ENCODE assay signal across 27 cellular contexts in the genomic region with DNA sequence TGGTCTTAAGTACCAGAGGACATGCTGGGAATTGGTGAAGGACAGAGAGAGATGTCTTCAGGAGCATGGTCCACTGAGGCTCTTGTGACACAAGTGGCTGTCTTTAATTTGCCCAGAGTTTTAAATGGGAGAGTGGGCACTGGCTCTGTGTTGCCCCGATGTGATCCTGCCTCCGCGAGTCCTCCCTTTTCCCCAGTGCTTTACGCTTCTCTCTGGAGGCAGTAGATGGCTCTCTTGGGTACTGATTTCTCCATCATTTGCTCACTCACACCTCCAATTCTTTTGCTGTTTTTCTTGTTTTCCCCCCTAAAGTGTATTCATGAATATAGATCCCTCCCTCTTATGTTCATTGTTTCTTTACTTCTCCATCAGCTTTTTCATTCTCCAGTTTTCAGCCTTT.
"Had no signal": no experiment of that assay in that cellular context is flagged by ENCODE, and none has a peak within 500 bp of the region (broad histone marks: within the 10 kb centered on the region; RNA-seq: fewer than 3 reads in every experiment).

No MANE protein-coding gene starts in this region.

- H3K9ac ChIP-seq: neural progenitor cell, parathyroid adenoma had no signal

- H3K36me3 Mint-ChIP-seq: mesothelial cell of epicardium; natural killer cell; neural progenitor cell; stimulated activated naive B cell treated with anti-CD40 and anti-IgM and Interleukin-4, amounts not matched to agents 10 μg/mL and 1 μg/mL and 100 μg/mL, for 72 hours had no signal

- H3K36me3 ChIP-seq: left ventricle myocardium inferior, neural progenitor cell, neutrophil, right atrium auricular region, stomach, thyroid gland, transverse colon, upper lobe of left lung, vagina had no signal

- H3K27ac ChIP-seq: left ventricle myocardium inferior, neural progenitor cell, neutrophil, parathyroid adenoma, psoas muscle, right atrium auricular region, skin epidermis, stomach, testis, thyroid gland, transverse colon, upper lobe of left lung, vagina had no signal

- ATAC-seq: natural killer cell; psoas muscle; sciatic nerve; stimulated activated naive B cell treated with anti-CD40 and anti-IgM and Interleukin-4, amounts not matched to agents 10 μg/mL and 1 μg/mL and 100 μg/mL, for 72 hours; stimulated activated naive CD8-positive, alpha-beta T cell treated with anti-CD3 and anti-CD28 coated beads, Interleukin-15, Interleukin-2, amounts not matched to agents 100 U/mL and 50 U/mL, for 24 hours had no signal

- H3K4me3 ChIP-seq: left ventricle myocardium inferior, lung, neural progenitor cell, psoas muscle, right atrium auricular region, skin epidermis, stomach, testis, thyroid gland, transverse colon, upper lobe of left lung, vagina had no signal

- H3K4me2 ChIP-seq: neural progenitor cell had no signal

- H3K9me3 ChIP-seq: left ventricle myocardium inferior, neutrophil, psoas muscle, right atrium auricular region, stomach, testis, thyroid gland, transverse colon, upper lobe of left lung, vagina had no signal

- H3K4me1 Mint-ChIP-seq: natural killer cell had no signal

- H3K9me3 Mint-ChIP-seq: mesothelial cell of epicardium, natural killer cell, nephron progenitor cell had no signal

- H3K27me3 ChIP-seq: neural progenitor cell, right atrium auricular region, testis, thyroid gland, vagina had no signal

- H3K27ac Mint-ChIP-seq: mesothelial cell of epicardium; natural killer cell; nephron progenitor cell; neural progenitor cell; stimulated activated naive B cell treated with anti-CD40 and anti-IgM and Interleukin-4, amounts not matched to agents 10 μg/mL and 1 μg/mL and 100 μg/mL, for 72 hours had no signal

- H3K79me2 ChIP-seq: parathyroid adenoma had no signal

- H3K4me1 ChIP-seq: left ventricle myocardium inferior, parathyroid adenoma, psoas muscle, right atrium auricular region, stomach, testis, thyroid gland, transverse colon, upper lobe of left lung, vagina had no signal

- H3K4me3 Mint-ChIP-seq: mesothelial cell of epicardium; naive B cell; natural killer cell; nephron progenitor cell; neural progenitor cell; stimulated activated naive B cell treated with anti-CD40 and anti-IgM and Interleukin-4, amounts not matched to agents 10 μg/mL and 1 μg/mL and 100 μg/mL, for 72 hours had no signal

- DNase-seq: left ventricle myocardium inferior; mesendoderm; naive B cell; natural killer cell; nephron progenitor cell; occipital lobe; psoas muscle; stimulated activated CD4-positive, alpha-beta T cell treated with anti-CD3 and anti-CD28 coated beads, Interleukin-12 subunit alpha, Interleukin-12 subunit beta, amount 100 ng/mL, for 4 hours; stimulated activated CD4-positive, alpha-beta T cell treated with anti-CD3 and anti-CD28 coated beads, Interleukin-15, amount 100 ng/mL, for 24 hours; stimulated activated CD4-positive, alpha-beta T cell treated with anti-CD3 and anti-CD28 coated beads, Interleukin-2, amount 100 ng/mL, for 24 hours; stimulated activated CD4-positive, alpha-beta T cell treated with anti-CD3 and anti-CD28 coated beads, Interleukin-4, amount 100 ng/mL, for 1 hour; stimulated activated naive B cell treated with anti-CD40 and anti-IgM and Interleukin-4, amounts not matched to agents 10 μg/mL and 1 μg/mL and 100 μg/mL, for 72 hours; stimulated activated naive CD8-positive, alpha-beta T cell treated with anti-CD3 and anti-CD28 coated beads, Interleukin-15, Interleukin-2, amounts not matched to agents 100 U/mL and 50 U/mL, for 24 hours; stomach; testis; thyroid gland; transverse colon; upper lobe of left lung had no signal

- H2AFZ ChIP-seq: neural progenitor cell, parathyroid adenoma had no signal
